ENCODE assay signal across 17 cellular contexts in genomic region chr9:113528811-113529210, GRCh38.
DNase-seq lines count a peak whose midpoint lies in the region; TF ChIP-seq lines count a peak whose summit lies in the region.
"Had no signal": no experiment of that assay in that cellular context is flagged by ENCODE, and none has a peak within 500 bp of the region (broad histone marks: within the 10 kb centered on the region; RNA-seq: fewer than 3 reads in every experiment).

No MANE protein-coding gene starts in this region.

- H3K9me3 ChIP-seq in Caco-2 = no peaks in the 10 kb centered on the region
- H3K9me3 ChIP-seq in transverse colon = no peaks in the 10 kb centered on the region
- H3K9me3 ChIP-seq in H9 (ENCODE audit: control insufficient read depth, low read depth, low read length) = no peaks in the 10 kb centered on the region

- no peaks in the 10 kb centered on the region for H3K79me2 ChIP-seq in H9 (ENCODE audit: insufficient read depth, low read length)

- no peaks in the 10 kb centered on the region for H3K27me3 Mint-ChIP-seq in Caco-2 (ENCODE audit: insufficient read depth, unreplicated experiment)
- peaks cover 9% of the 10 kb centered on the region for H3K27me3 Mint-ChIP-seq in dendritic cell treated with granulocyte-macrophage colony-stimulating factor and Interleukin-4, amounts not matched to agents 40 ng/mL and 50 ng/mL, for 4 days
- peaks cover 8% of the 10 kb centered on the region for H3K27me3 Mint-ChIP-seq in nephron progenitor cell (ENCODE audit: low read depth, poor library complexity)
- no peaks in the 10 kb centered on the region for H3K27me3 Mint-ChIP-seq in H9 (ENCODE audit: low read depth)

- no peak overlapping the region for H2BK120ac ChIP-seq in H9 (ENCODE audit: low read depth, low read length, poor library complexity, severe bottlenecking)

- H3K36me3 ChIP-seq in Caco-2 (ENCODE audit: control insufficient read depth, insufficient read depth, low read length) (peaks cover 3% of the 10 kb centered on the region), transverse colon (no peaks in the 10 kb centered on the region)

- H4K20me1 ChIP-seq in H9 (ENCODE audit: control insufficient read depth, insufficient read depth, insufficient read length) = no peaks in the 10 kb centered on the region

- no peak overlapping the region for H2BK20ac ChIP-seq in H9 (ENCODE audit: low read depth, low read length, poor library complexity, severe bottlenecking)

- DNase-seq in Caco-2 = no peak
- no peak for DNase-seq in nephron progenitor cell
- DNase-seq in transverse colon = no peak
- DNase-seq in cerebellar cortex (ENCODE audit: low spot score) = no peak
- no peak for DNase-seq in globus pallidus (ENCODE audit: low spot score)
- DNase-seq in H9 = no peak
- DNase-seq: ACHN, C1 segment of cervical spinal cord, NCI-H1092 treated with DMSO at 0.1 percent for 48 hours, NCI-H146, NCI-H2029 treated with DMSO at 0.1 percent for 48 hours, NCI-H510A treated with DMSO at 0.1 percent for 48 hours, NCI-H774, OCI-M1, SHP77 had no signal

- H3K4me3 ChIP-seq in Caco-2 (ENCODE audit: low read depth, low read length) = no peak overlapping the region
- H3K4me3 ChIP-seq in transverse colon = no peak overlapping the region
- H3K4me3 ChIP-seq: K562 had no signal

- intact Hi-C loops in Caco-2 (cut with micrococcal nuclease; ENCODE audit: unreplicated experiment) = loop anchor here (10.0 kb wide), 1 partner anchor 126 kb away; no protein-coding TSS in a partner anchor
- intact Hi-C loops in dendritic cell treated with granulocyte-macrophage colony-stimulating factor and Interleukin-4, amounts not matched to agents 40 ng/mL and 50 ng/mL, for 4 days (cut with micrococcal nuclease) = no loop called here
- intact Hi-C loops in transverse colon (cut with DNase I; ENCODE audit: low total_unique reads) = no loop called here

- H4K8ac ChIP-seq in H9 (replicated peaks; ENCODE audit: insufficient read length, low read depth, low read length) = no peak overlapping the region

- H4K91ac ChIP-seq in H9 (ENCODE audit: insufficient read length, low read depth, low read length) = no peak overlapping the region

- H3K9me3 Mint-ChIP-seq in Caco-2 (ENCODE audit: unreplicated experiment) (no peaks in the 10 kb centered on the region), nephron progenitor cell (no peaks in the 10 kb centered on the region), H9 (no peaks in the 10 kb centered on the region)
- H3K9me3 Mint-ChIP-seq in dendritic cell treated with granulocyte-macrophage colony-stimulating factor and Interleukin-4, amounts not matched to agents 40 ng/mL and 50 ng/mL, for 4 days = no peaks in the 10 kb centered on the region

- H3K9ac ChIP-seq in H9 (ENCODE audit: extremely low read depth, insufficient read length, low read length) = no peak overlapping the region

- H3K23ac ChIP-seq in H9 (ENCODE audit: insufficient read length, low read depth, low read length) = no peak overlapping the region

- no peak overlapping the region for H3T11ph ChIP-seq in H9 (ENCODE audit: low read length)

- no peak overlapping the region for H2BK12ac ChIP-seq in H9 (ENCODE audit: insufficient read length, low read depth, low read length)

- H3K79me1 ChIP-seq in H9 (ENCODE audit: insufficient read depth, low read depth, low read length, poor library complexity, severe bottlenecking) = no peaks in the 10 kb centered on the region

- BruUV-seq in Caco-2 (replicated peaks; lab: Mats Ljungman, UMichigan) = no TSS peak

- no peak for TF ChIP-seq EP300 in transverse colon (IDR thresholded peaks at IDR 0.05; ENCODE audit: low read depth)

- H3K4me3 Mint-ChIP-seq in Caco-2 (ENCODE audit: unreplicated experiment) (no peak overlapping the region), nephron progenitor cell (no peak overlapping the region), H9 (no peak overlapping the region)
- H3K4me3 Mint-ChIP-seq in dendritic cell treated with granulocyte-macrophage colony-stimulating factor and Interleukin-4, amounts not matched to agents 40 ng/mL and 50 ng/mL, for 4 days = no peak overlapping the region

- H3K4me1 Mint-ChIP-seq in Caco-2 (ENCODE audit: low read depth, unreplicated experiment) = peaks cover 22% of the 10 kb centered on the region
- H3K4me1 Mint-ChIP-seq in dendritic cell treated with granulocyte-macrophage colony-stimulating factor and Interleukin-4, amounts not matched to agents 40 ng/mL and 50 ng/mL, for 4 days (ENCODE audit: low read depth) = peaks cover 69% of the 10 kb centered on the region
- peaks cover 35% of the 10 kb centered on the region for H3K4me1 Mint-ChIP-seq in nephron progenitor cell
- H3K4me1 Mint-ChIP-seq in H9 = peaks cover 13 to 20% of the 10 kb centered on the region in 2 experiments

- POLR2A ChIA-PET in Caco-2 (lab: Charles Lee) = no interaction called here

- H2BK15ac ChIP-seq in H9 (ENCODE audit: low read depth, low read length) = no peak overlapping the region

- TF ChIP-seq POLR2A in transverse colon (IDR thresholded peaks at IDR 0.05) = no peak

- no peak overlapping the region for H4K5ac ChIP-seq in H9 (ENCODE audit: insufficient read length, low read depth, low read length)

- H3K27me3 ChIP-seq in Caco-2 (replicated peaks; ENCODE audit: control insufficient read depth, insufficient read depth, low read length) (no peaks in the 10 kb centered on the region), transverse colon (no peaks in the 10 kb centered on the region), H9 (ENCODE audit: insufficient read depth, low read length) (no peaks in the 10 kb centered on the region)

- H3K56ac ChIP-seq in H9 (ENCODE audit: insufficient read length, low read depth, low read length) = no peak overlapping the region

- no peak overlapping the region for H2BK5ac ChIP-seq in H9 (ENCODE audit: insufficient read length, low read length)

- no peak overlapping the region for H2AK5ac ChIP-seq in H9 (ENCODE audit: insufficient read length, low read length)

- H2AFZ ChIP-seq in H9 (ENCODE audit: low read length) = no peak overlapping the region

- H3K36me3 Mint-ChIP-seq in Caco-2 (ENCODE audit: insufficient read depth, unreplicated experiment) (peaks cover 80% of the 10 kb centered on the region), nephron progenitor cell (ENCODE audit: low read depth) (no peaks in the 10 kb centered on the region), H9 (ENCODE audit: insufficient read depth in 1 of 3, low read depth in 3 of 3) (peaks cover 0 to 5% (median 0%) of the 10 kb centered on the region in 3 experiments; a peak in 2 of 7 replicates)
- H3K36me3 Mint-ChIP-seq in dendritic cell treated with granulocyte-macrophage colony-stimulating factor and Interleukin-4, amounts not matched to agents 40 ng/mL and 50 ng/mL, for 4 days (ENCODE audit: low read depth) = no peaks in the 10 kb centered on the region

- no peak overlapping the region for H3K18ac ChIP-seq in H9 (ENCODE audit: insufficient read length, low read depth, low read length)

- no peak overlapping the region for H3K4ac ChIP-seq in H9 (ENCODE audit: low read depth, low read length)

- TF ChIP-seq CTCF in Caco-2 (IDR thresholded peaks at IDR 0.05; ENCODE audit: insufficient read depth in 1 of 2, low read depth in 1 of 2, low read length in 1 of 2, severe bottlenecking in 1 of 2, unreplicated experiment in 1 of 2) (no peak), nephron progenitor cell (IDR thresholded peaks at IDR 0.05) (no peak), transverse colon (IDR thresholded peaks at IDR 0.05) (no peak), H9 (conservative IDR thresholded peaks at IDR 0.05) (no peak)

- H3K23me2 ChIP-seq in H9 (ENCODE audit: insufficient read length, low read depth, low read length, poor library complexity, severe bottlenecking) = no peaks in the 10 kb centered on the region

- WGBS in transverse colon (ENCODE audit: low coverage in 1 of 2), 2 donors = 96% methylated on average over 2 of the region's 2 CpGs; no CpG with 5 or more reads in 1 of the 2 donors
- WGBS in H9 (ENCODE audit: extremely low coverage, insufficient read length, low lambda C conversion rate) = no CpG with 5 or more reads among the region's 2 CpGs

- no peak overlapping the region for H3K14ac ChIP-seq in H9 (ENCODE audit: insufficient read depth, low read length)

- CTCF ChIA-PET in Caco-2 (lab: Charles Lee) = no interaction called here

- in situ Hi-C loops in transverse colon (cut with MboI; ENCODE audit: low pct_ligation_motif_present in 1 of 4, low pct_unique_long_range_greater_than_20kb in 1 of 4, low sequenced_read_pairs in 3 of 4) = no loop called here

- peaks cover 25% of the 10 kb centered on the region for H3K4me1 ChIP-seq in Caco-2
- peaks cover 32 to 49% (median 46%) of the 10 kb centered on the region in 4 donors for H3K4me1 ChIP-seq in transverse colon
- peaks cover 3% of the 10 kb centered on the region; the same call in 1 of the 2 replicates for H3K4me1 ChIP-seq in H9 (ENCODE audit: insufficient read depth, low read length)

- H3K4me2 ChIP-seq in H9 (ENCODE audit: insufficient read depth, insufficient read length, low read length) = no peak overlapping the region

- peak overlapping the region; percentile 43 for H3K27ac Mint-ChIP-seq in Caco-2 (ENCODE audit: unreplicated experiment)
- H3K27ac Mint-ChIP-seq in dendritic cell treated with granulocyte-macrophage colony-stimulating factor and Interleukin-4, amounts not matched to agents 40 ng/mL and 50 ng/mL, for 4 days = peak overlapping the region; percentile 57
- peak overlapping the region; percentile 19 for H3K27ac Mint-ChIP-seq in nephron progenitor cell
- no peak overlapping the region for H3K27ac Mint-ChIP-seq in H9

- H3K27ac ChIP-seq in transverse colon (peak overlapping the region; percentile 78 to 92 (median 86)), H9 (ENCODE audit: insufficient read length, low read depth, low read length) (no peak overlapping the region)

Comparison
In these comparisons a context has a peak if more than half of its experiments do, and no peak if none do; other contexts are left out.
1. H3K27ac Mint-ChIP-seq: peak in Caco-2 (single experiment), dendritic cell treated with granulocyte-macrophage colony-stimulating factor and Interleukin-4, amounts not matched to agents 40 ng/mL and 50 ng/mL, for 4 days (single experiment) and nephron progenitor cell (single experiment); none in H9 (0 of 3).